In the genomic region with DNA sequence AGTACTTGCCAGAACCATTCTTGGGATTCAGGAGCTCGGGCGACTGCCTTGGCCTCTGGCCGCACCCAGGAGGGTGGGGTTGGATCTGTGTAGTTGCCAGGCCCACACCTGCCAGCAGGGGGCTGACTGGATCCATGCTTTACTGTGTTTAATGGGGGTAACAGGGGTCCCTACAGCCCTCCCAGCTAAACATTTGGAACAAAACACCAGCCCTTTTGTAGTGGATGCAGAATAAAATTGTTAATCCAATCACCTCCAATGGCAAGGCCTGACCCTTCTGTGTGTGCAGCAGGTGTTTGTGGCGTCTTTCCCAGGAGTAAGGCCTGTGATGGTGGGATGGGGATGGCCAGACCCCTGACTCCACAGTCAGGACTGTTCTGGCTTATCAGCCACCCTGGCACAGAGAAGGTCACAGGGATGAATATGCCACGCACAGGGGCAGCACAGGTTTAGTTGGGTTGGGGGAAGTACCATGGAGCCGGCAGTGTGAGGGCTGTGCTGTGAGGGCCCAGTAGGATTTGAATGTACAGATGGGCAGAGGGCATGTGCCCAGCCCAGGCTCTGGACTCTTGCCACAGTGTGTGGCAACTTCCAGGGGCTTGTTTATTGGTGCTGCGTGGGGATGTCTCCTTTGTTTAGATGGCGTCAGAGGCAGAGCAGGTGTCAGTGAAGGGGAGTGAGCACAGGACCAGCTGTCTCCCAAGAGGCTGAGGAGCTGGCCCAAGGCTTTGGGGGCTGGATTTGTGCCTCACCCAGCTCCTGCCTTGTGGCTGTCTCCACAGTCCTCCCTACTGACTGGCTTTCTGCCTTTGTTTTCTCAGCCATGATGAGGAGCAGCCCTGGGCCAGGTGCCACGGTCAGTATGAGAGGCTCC, we compare ENCODE assay signal across 1 cellular context.
TF ChIP-seq lines count a peak whose summit lies in the region.

No MANE protein-coding gene starts in this region.

TF ChIP-seq in GM23338, 12 proteins besides CTCF, POLR2A, EP300 and RAD21 (continued from another document):
- TF ChIP-seq, protein P1, sequence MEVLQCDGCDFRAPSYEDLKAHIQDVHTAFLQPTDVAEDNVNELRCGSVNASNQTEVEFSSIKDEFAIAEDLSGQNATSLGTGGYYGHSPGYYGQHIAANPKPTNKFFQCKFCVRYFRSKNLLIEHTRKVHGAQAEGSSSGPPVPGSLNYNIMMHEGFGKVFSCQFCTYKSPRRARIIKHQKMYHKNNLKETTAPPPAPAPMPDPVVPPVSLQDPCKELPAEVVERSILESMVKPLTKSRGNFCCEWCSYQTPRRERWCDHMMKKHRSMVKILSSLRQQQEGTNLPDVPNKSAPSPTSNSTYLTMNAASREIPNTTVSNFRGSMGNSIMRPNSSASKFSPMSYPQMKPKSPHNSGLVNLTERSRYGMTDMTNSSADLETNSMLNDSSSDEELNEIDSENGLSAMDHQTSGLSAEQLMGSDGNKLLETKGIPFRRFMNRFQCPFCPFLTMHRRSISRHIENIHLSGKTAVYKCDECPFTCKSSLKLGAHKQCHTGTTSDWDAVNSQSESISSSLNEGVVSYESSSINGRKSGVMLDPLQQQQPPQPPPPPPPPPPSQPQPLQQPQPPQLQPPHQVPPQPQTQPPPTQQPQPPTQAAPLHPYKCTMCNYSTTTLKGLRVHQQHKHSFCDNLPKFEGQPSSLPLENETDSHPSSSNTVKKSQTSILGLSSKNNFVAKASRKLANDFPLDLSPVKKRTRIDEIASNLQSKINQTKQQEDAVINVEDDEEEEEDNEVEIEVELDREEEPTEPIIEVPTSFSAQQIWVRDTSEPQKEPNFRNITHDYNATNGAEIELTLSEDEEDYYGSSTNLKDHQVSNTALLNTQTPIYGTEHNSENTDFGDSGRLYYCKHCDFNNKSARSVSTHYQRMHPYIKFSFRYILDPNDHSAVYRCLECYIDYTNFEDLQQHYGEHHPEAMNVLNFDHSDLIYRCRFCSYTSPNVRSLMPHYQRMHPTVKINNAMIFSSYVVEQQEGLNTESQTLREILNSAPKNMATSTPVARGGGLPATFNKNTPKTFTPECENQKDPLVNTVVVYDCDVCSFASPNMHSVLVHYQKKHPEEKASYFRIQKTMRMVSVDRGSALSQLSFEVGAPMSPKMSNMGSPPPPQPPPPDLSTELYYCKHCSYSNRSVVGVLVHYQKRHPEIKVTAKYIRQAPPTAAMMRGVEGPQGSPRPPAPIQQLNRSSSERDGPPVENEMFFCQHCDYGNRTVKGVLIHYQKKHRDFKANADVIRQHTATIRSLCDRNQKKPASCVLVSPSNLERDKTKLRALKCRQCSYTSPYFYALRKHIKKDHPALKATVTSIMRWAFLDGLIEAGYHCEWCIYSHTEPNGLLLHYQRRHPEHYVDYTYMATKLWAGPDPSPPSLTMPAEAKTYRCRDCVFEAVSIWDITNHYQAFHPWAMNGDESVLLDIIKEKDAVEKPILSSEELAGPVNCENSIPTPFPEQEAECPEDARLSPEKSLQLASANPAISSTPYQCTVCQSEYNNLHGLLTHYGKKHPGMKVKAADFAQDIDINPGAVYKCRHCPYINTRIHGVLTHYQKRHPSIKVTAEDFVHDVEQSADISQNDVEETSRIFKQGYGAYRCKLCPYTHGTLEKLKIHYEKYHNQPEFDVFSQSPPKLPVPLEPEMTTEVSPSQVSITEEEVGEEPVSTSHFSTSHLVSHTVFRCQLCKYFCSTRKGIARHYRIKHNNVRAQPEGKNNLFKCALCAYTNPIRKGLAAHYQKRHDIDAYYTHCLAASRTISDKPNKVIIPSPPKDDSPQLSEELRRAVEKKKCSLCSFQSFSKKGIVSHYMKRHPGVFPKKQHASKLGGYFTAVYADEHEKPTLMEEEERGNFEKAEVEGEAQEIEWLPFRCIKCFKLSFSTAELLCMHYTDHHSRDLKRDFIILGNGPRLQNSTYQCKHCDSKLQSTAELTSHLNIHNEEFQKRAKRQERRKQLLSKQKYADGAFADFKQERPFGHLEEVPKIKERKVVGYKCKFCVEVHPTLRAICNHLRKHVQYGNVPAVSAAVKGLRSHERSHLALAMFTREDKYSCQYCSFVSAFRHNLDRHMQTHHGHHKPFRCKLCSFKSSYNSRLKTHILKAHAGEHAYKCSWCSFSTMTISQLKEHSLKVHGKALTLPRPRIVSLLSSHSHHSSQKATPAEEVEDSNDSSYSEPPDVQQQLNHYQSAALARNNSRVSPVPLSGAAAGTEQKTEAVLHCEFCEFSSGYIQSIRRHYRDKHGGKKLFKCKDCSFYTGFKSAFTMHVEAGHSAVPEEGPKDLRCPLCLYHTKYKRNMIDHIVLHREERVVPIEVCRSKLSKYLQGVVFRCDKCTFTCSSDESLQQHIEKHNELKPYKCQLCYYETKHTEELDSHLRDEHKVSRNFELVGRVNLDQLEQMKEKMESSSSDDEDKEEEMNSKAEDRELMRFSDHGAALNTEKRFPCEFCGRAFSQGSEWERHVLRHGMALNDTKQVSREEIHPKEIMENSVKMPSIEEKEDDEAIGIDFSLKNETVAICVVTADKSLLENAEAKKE (CRISPR knock-in tag; IDR thresholded peaks at IDR 0.05): no peak
- no peak for TF ChIP-seq ZNF114 (CRISPR knock-in tag; IDR thresholded peaks at IDR 0.05)
- TF ChIP-seq EZH2phosphoT487 (IDR thresholded peaks at IDR 0.05; ENCODE audit: unreplicated experiment): no peak
- no peak for TF ChIP-seq POLR2AphosphoS5 (IDR thresholded peaks at IDR 0.05; ENCODE audit: low read depth)
- TF ChIP-seq, protein P2, sequence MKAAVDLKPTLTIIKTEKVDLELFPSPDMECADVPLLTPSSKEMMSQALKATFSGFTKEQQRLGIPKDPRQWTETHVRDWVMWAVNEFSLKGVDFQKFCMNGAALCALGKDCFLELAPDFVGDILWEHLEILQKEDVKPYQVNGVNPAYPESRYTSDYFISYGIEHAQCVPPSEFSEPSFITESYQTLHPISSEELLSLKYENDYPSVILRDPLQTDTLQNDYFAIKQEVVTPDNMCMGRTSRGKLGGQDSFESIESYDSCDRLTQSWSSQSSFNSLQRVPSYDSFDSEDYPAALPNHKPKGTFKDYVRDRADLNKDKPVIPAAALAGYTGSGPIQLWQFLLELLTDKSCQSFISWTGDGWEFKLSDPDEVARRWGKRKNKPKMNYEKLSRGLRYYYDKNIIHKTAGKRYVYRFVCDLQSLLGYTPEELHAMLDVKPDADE (IDR thresholded peaks at IDR 0.05): no peak
- no peak for TF ChIP-seq JUNB (IDR thresholded peaks at IDR 0.05; ENCODE audit: unreplicated experiment)
- no peak for TF ChIP-seq CREB1 (CRISPR knock-in tag; IDR thresholded peaks at IDR 0.05; ENCODE audit: low read depth)
